1 cellular context compared by ENCODE assay signal in the genomic region with DNA sequence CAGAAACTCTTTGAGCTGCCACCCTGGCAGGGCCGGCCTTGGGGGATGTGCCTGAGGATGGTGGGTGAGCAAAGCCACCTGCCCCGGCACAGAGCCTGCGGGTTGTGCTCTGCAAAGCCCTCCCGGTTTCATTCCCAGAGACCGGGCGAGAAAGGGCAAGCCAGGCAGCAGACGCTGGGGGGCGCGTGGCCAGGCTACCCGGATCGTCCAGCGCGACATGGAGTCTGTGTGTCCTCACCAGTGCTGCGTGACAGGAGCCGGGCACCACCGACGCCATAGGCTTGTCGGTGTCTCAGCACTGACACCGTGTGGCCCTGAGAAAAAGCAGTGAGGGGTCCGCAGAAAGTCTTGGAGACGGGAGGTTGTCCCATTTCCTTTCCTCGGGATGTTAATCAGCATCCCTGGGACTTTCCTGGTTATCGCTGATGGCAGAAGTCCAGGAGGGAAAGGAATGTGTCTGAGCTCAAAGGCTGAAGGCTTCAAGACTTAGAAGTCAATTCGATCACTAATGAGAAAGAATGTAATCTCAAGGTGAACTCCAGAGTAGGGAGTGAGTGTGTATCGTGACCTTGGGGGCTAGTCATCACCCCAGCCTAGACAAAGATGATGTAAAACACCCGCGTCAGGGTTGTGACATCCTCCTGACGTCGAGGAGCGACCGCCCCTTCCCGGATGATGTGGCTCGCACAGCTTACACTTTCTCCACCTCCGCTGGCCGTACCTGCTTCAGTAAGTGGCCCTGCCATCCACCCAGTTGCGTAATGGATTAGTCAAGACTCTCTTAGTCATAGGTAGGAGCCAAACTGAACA.
TF ChIP-seq lines count a peak whose summit lies in the region.

No MANE protein-coding gene starts in this region.

TF ChIP-seq in HepG2, 621 proteins besides CTCF, POLR2A, EP300 and RAD21 (continued from another document):
- TF ChIP-seq, protein P1, sequence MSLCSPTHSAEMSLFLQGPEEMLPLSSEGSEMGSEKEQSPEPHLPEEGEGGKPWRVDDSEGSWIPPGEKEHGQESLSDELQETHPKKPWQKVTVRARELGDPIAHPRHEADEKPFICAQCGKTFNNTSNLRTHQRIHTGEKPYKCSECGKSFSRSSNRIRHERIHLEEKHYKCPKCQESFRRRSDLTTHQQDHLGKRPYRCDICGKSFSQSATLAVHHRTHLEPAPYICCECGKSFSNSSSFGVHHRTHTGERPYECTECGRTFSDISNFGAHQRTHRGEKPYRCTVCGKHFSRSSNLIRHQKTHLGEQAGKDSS (CRISPR knock-in tag; IDR thresholded peaks at IDR 0.05; ENCODE audit: borderline replicate concordance, low read depth): no peak; the same call in 1 of the 2 replicates
- TF ChIP-seq PRDM15 (CRISPR knock-in tag; IDR thresholded peaks at IDR 0.05): no peak
- no peak for TF ChIP-seq ZBTB8A (CRISPR knock-in tag; IDR thresholded peaks at IDR 0.05; ENCODE audit: borderline replicate concordance, low read depth)
- peak; percentile 77 for TF ChIP-seq ZBTB7B (CRISPR knock-in tag; IDR thresholded peaks at IDR 0.05)
- no peak for TF ChIP-seq ZNF800 (CRISPR knock-in tag; IDR thresholded peaks at IDR 0.05)
- TF ChIP-seq MTA3 (CRISPR knock-in tag; IDR thresholded peaks at IDR 0.05): no peak
- TF ChIP-seq, protein P2, sequence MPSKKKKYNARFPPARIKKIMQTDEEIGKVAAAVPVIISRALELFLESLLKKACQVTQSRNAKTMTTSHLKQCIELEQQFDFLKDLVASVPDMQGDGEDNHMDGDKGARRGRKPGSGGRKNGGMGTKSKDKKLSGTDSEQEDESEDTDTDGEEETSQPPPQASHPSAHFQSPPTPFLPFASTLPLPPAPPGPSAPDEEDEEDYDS (CRISPR knock-in tag; IDR thresholded peaks at IDR 0.05): peak; percentile 27; the same call in 1 of the 2 replicates
- TF ChIP-seq ZKSCAN8 (CRISPR knock-in tag; IDR thresholded peaks at IDR 0.05; ENCODE audit: borderline replicate concordance): 0 out of 2 replicates have a peak, but pooled peaks have one; percentile 26
- 0 out of 2 replicates have a peak, but pooled peaks have one; percentile 21 for TF ChIP-seq NCOA2 (CRISPR knock-in tag; IDR thresholded peaks at IDR 0.05)
- no peak for TF ChIP-seq NBN (conservative IDR thresholded peaks at IDR 0.05)
